Comparison of ENCODE assay signal across 8 cellular contexts in the genomic region with DNA sequence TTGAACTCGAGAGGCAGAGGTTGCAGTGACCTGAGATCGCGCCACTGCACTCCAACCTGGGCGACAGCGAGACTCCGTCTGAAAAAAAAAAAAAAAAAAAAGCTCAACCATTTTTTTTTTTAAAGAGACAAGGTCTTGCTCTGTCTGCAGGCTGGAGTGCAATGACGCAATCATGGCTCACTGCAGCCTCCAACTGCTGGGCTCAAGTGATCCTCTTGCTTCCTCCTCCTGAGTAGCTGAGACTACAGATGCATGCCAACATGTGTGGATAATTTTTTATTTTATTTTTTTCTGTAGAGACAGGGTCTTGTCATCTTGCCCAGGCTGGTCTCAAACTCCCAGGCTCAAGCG. TPM values are rescaled to one million over a fixed set of nuclear protein-coding genes. Genes with fewer than 3 reads are reported as not detected.
A peak's percentile ranks its signal among the peaks of the same experiment; 100 is the strongest.
DNase-seq lines count a peak whose midpoint lies in the region; ATAC-seq, FAIRE-seq and TF ChIP-seq lines count a peak whose summit lies in the region.

No MANE protein-coding gene starts in this region.

- WGBS in small intestine, 3 donors, result 4 to 26% (median 9%) methylated on average over 8 of the region's 8 CpGs

- no peaks in the 10 kb centered on the region for H3K9me3 ChIP-seq in small intestine (ENCODE audit: control insufficient read depth, low read depth)

- ATAC-seq in HG03025 (IDR thresholded peaks at IDR 0.05; ENCODE audit: low FRiP score, unreplicated experiment) (no peak), HG02938 (IDR thresholded peaks at IDR 0.05; ENCODE audit: unreplicated experiment) (no peak)

- POLR2A ChIA-PET in RWPE1 (lab: Yijun Ruan, JAX; ENCODE audit: low non-redundant PET), result interaction anchor here (0.6 to 0.8 kb wide), 3 partner anchors 12 to 229 kb away, joined by 3 to 5 read pairs (median 3); no protein-coding TSS in a partner anchor

- peak overlapping the region; percentile 99 for H3K27ac ChIP-seq in RWPE1
- H3K27ac ChIP-seq in small intestine (ENCODE audit: low read depth in 1 of 2, low read length in 1 of 2), result no peak overlapping the region

- H3K27me3 ChIP-seq in small intestine (ENCODE audit: control insufficient read depth in 2 of 2, insufficient read depth in 2 of 2, low read length in 2 of 2), result no peaks in the 10 kb centered on the region

- TF ChIP-seq CTCF in RWPE1 (conservative IDR thresholded peaks at IDR 0.05; ENCODE audit: low read depth), result no peak

- no peak overlapping the region for H3K4me3 ChIP-seq in small intestine (ENCODE audit: low read depth in 1 of 2, low read length in 2 of 2)

- DNase-seq in SKM-1 treated with dmso at 0.1 percent for 144 hours (lab: John Stamatoyannopoulos, UW; ENCODE audit: unreplicated experiment) (peak; percentile 29), SKM-1 (lab: John Stamatoyannopoulos, UW; ENCODE audit: unreplicated experiment) (no peak), RWPE1 (ENCODE audit: low spot score) (no peak), fibroblast of peridontal ligament (ENCODE audit: extremely low read depth) (peak; percentile 85), small intestine (peak; percentile 40), OCI-M2 (lab: John Stamatoyannopoulos, UW; ENCODE audit: unreplicated experiment) (no peak)

- H3K4me1 ChIP-seq in small intestine (ENCODE audit: control insufficient read depth in 2 of 2, insufficient read depth in 1 of 2, low read depth in 1 of 2, low read length in 1 of 2), result no peaks in the 10 kb centered on the region

- no peaks in the 10 kb centered on the region for H3K36me3 ChIP-seq in small intestine (ENCODE audit: control insufficient read depth in 2 of 2, insufficient read depth in 2 of 2, low read length in 2 of 2)

- CTCF ChIA-PET in RWPE1 (lab: Yijun Ruan, JAX), result interaction anchor here (0.6 to 2.6 kb wide), 4 partner anchors 9 to 169 kb away, joined by 3 to 16 read pairs (median 6); partner anchors contain the start of gene EHD2

- FAIRE-seq in small intestine (lab: Jason Lieb, UNC), result no peak

RNA-seq across cellular contexts. Expression of gene EHD2, which starts 10.3 kb away (rescaled TPM):
- polyA plus RNA-seq in small intestine, result 10 to 100 TPM in 1 of 3 donors, 1 to 10 TPM in 1, under 1 TPM in 1; 0.89 to 35.1 (median 7.3) TPM

RNA-seq across cellular contexts. Expression of gene NOP53, which starts 21.8 kb away (rescaled TPM):
- polyA plus RNA-seq in small intestine, result 100 to 1,000 TPM; 290 to 621 (median 552) TPM

RNA-seq across cellular contexts. Expression of gene SELENOW, which starts 55.0 kb away (rescaled TPM):
- polyA plus RNA-seq in small intestine, result 100 to 1,000 TPM; 322 to 434 (median 379) TPM

Comparison
In these comparisons a context has a peak if more than half of its experiments do, and no peak if none do; other contexts are left out.
1. DNase-seq: peak in SKM-1 treated with dmso at 0.1 percent for 144 hours (single experiment), fibroblast of peridontal ligament (single experiment) and small intestine (single experiment); none in SKM-1 (single experiment), RWPE1 (single experiment) and OCI-M2 (single experiment).